Comparison of ENCODE assay signal across 16 cellular contexts in genomic region chr2:28802975-28803429, GRCh38. TPM values are rescaled to one million over a fixed set of nuclear protein-coding genes. Genes with fewer than 3 reads are reported as not detected.
A peak's percentile ranks its signal among the peaks of the same experiment; 100 is the strongest.
DNase-seq lines count a peak whose midpoint lies in the region; ATAC-seq, FAIRE-seq and TF ChIP-seq lines count a peak whose summit lies in the region.
"Had no signal": no experiment of that assay in that cellular context is flagged by ENCODE, and none has a peak within 500 bp of the region (broad histone marks: within the 10 kb centered on the region; RNA-seq: fewer than 3 reads in every experiment).

No MANE protein-coding gene starts in this region.

- no peaks in the 10 kb centered on the region for H4K20me1 ChIP-seq in K562 (replicated peaks; ENCODE audit: control insufficient read depth, insufficient read depth, low read length)

- no peak for ATAC-seq in K562
- ATAC-seq in GM18867 (IDR thresholded peaks at IDR 0.05; ENCODE audit: unreplicated experiment): no peak
- ATAC-seq: effector memory CD8-positive, alpha-beta T cell had no signal

- no peak for TF ChIP-seq RAD21 in K562 (CRISPR knock-in tag; conservative IDR thresholded peaks at IDR 0.05 in 1 of 2, IDR thresholded peaks at IDR 0.05 in 1 of 2)

- FAIRE-seq in K562 (lab: Jason Lieb, UNC): no peak

- H3K36me3 ChIP-seq in A673 (ENCODE audit: insufficient read depth, low read length, poor library complexity, severe bottlenecking) (peaks cover 35% of the 10 kb centered on the region), K562 (ENCODE audit: control insufficient read depth, insufficient read depth, low read length) (peaks cover 42% of the 10 kb centered on the region)
- H3K36me3 ChIP-seq: ovary had no signal

- CTCF ChIA-PET in A673 (lab: Charles Lee) (no interaction called here), K562 (lab: Yijun Ruan, JAX; ENCODE audit: low intra/inter-chr PET ratio) (no interaction called here)

- H3K4me3 ChIP-seq in A673 (ENCODE audit: low read depth, low read length, poor library complexity, severe bottlenecking): no peak overlapping the region
- no peak overlapping the region for H3K4me3 ChIP-seq in K562
- H3K4me3 ChIP-seq: ovary had no signal

- in situ Hi-C loops in K562 (cut with MboI): no loop called here

- H3K79me2 ChIP-seq in K562 (ENCODE audit: control insufficient read depth, insufficient read depth, low read length): no peaks in the 10 kb centered on the region

- H3K9ac ChIP-seq in K562 (ENCODE audit: insufficient read depth in 1 of 2, low read depth in 2 of 2, low read length in 2 of 2): no peak overlapping the region

- H3K4me2 ChIP-seq in K562 (ENCODE audit: insufficient read depth, low read length): no peak overlapping the region

- POLR2A ChIA-PET in A673 (lab: Charles Lee; ENCODE audit: low non-redundant PET) (no interaction called here), K562 (lab: Yijun Ruan, JAX) (interaction anchor here (1.1 to 1.7 kb wide), 2 partner anchors 9 to 52 kb away, joined by 4 to 8 read pairs; no protein-coding TSS in a partner anchor)

- BruUV-seq in A673 (replicated peaks; lab: Mats Ljungman, UMichigan) (no TSS peak), K562 (replicated peaks; lab: Mats Ljungman, UMichigan) (no TSS peak)

- intact Hi-C loops in A673 (cut with micrococcal nuclease; ENCODE audit: unreplicated experiment): no loop called here
- intact Hi-C loops in K562 (cut with micrococcal nuclease): no loop called here

- no peak overlapping the region for H2AFZ ChIP-seq in K562 (ENCODE audit: low read depth, low read length)

- H3K4me1 ChIP-seq in A673 (ENCODE audit: insufficient read depth, low read length, poor library complexity, severe bottlenecking) (peaks cover 12% of the 10 kb centered on the region), K562 (replicated peaks in 1 of 2; ENCODE audit: control insufficient read depth in 2 of 2, insufficient read depth in 2 of 2, low read length in 2 of 2) (no peaks in the 10 kb centered on the region)

- no peak for DNase-seq in A673 (ENCODE audit: low spot score)
- peak; percentile 18 for DNase-seq in ELF-1 (ENCODE audit: low read depth, low spot score)
- DNase-seq in K562 (ENCODE audit: extremely low read depth in 1 of 4, low spot score in 3 of 4): no peak
- DNase-seq in lung microvascular endothelial cell (ENCODE audit: low read depth in 2 of 2): peak; percentile 14 to 24
- no peak for DNase-seq in central memory CD4-positive, alpha-beta T cell
- no peak for DNase-seq in NCI-H1092 (lab: John Stamatoyannopoulos, UW)
- no peak for DNase-seq in NCI-H128 (lab: John Stamatoyannopoulos, UW; ENCODE audit: unreplicated experiment)
- DNase-seq: CD4-positive, CD25-positive, alpha-beta regulatory T cell; effector memory CD8-positive, alpha-beta T cell; NCI-H1092 treated with DMSO at 0.1 percent for 48 hours; NCI-H510A; stimulated activated CD4-positive, alpha-beta T cell treated with anti-CD3 and anti-CD28 coated beads, Interleukin-1b, Interleukin-23, amount 100 ng/mL, for 48 hours; T1000 had no signal

- TF ChIP-seq CTCF in A673 (conservative IDR thresholded peaks at IDR 0.05; ENCODE audit: low read depth, low read length): no peak
- TF ChIP-seq CTCF in K562 (IDR thresholded peaks at IDR 0.05 in 2 of 3, conservative IDR thresholded peaks at IDR 0.05 in 1 of 3; ENCODE audit: insufficient read depth in 2 of 3, low read depth in 1 of 3, low read length in 3 of 3): no peak

- 76% methylated on average over 4 of the region's 4 CpGs for WGBS in K562 (ENCODE audit: insufficient coverage, low coverage, missing lambda C conversion rate)

- peak overlapping the region; percentile 32 for H3K27ac ChIP-seq in A673 (ENCODE audit: low read depth, low read length, poor library complexity, severe bottlenecking)
- no peak overlapping the region for H3K27ac ChIP-seq in K562 (ENCODE audit: extremely low read depth, low read depth, low read length)
- H3K27ac ChIP-seq: ovary had no signal

- TF ChIP-seq EP300 in K562 (IDR thresholded peaks at IDR 0.05; ENCODE audit: low read length): no peak

- no peaks in the 10 kb centered on the region for H3K9me3 ChIP-seq in A673 (ENCODE audit: low read depth, low read length, poor library complexity, severe bottlenecking)
- no peaks in the 10 kb centered on the region for H3K9me3 ChIP-seq in K562 (replicated peaks; ENCODE audit: control insufficient read depth, insufficient read depth, low read depth, low read length)
- H3K9me3 ChIP-seq: ovary had no signal

- H3K9me1 ChIP-seq in K562 (ENCODE audit: control insufficient read depth, insufficient read depth, low read length): no peaks in the 10 kb centered on the region

- no peak for TF ChIP-seq POLR2A in K562 (conservative IDR thresholded peaks at IDR 0.05)

- H3K27me3 ChIP-seq in A673 (replicated peaks; ENCODE audit: insufficient read depth, low read depth, low read length, poor library complexity): no peaks in the 10 kb centered on the region
- no peaks in the 10 kb centered on the region for H3K27me3 ChIP-seq in K562 (ENCODE audit: control insufficient read depth in 2 of 2, insufficient read depth in 2 of 2, low read length in 2 of 2)
- H3K27me3 ChIP-seq: ovary had no signal

TF ChIP-seq in K562, 482 proteins besides CTCF, POLR2A, EP300 and RAD21 (continues in another document):
- TF ChIP-seq SLC30A9 (CRISPR knock-in tag; IDR thresholded peaks at IDR 0.05) (no peak), MAFG (tag; conservative IDR thresholded peaks at IDR 0.05) (peak; percentile 91), RBM25 (IDR thresholded peaks at IDR 0.05; ENCODE audit: low read depth, low read length, severe bottlenecking) (no peak), SIRT6 (IDR thresholded peaks at IDR 0.05; ENCODE audit: low read depth, low read length) (no peak)

RNA-seq across cellular contexts. Expression of gene SPDYA, which starts 7.6 kb away (rescaled TPM):
- 1.0 and 1.2 TPM in 2 replicates for total RNA-seq in A673 (2021)
- total RNA-seq in K562 (2011; cell fraction: chromatin; rRNA removed; ENCODE audit: low replicate concordance): 0.74 and 4.7 TPM in 2 replicates
- total RNA-seq in K562 (2011; cell fraction: nucleolus; rRNA removed): not detected in 2 replicates
- total RNA-seq in K562 (2011; cell fraction: nucleoplasm; rRNA removed): 1.2 and 1.7 TPM in 2 replicates
- total RNA-seq in K562 (2014; rRNA removed): 0.05 and 0.37 TPM in 2 replicates
- total RNA-seq in K562 (2014; rRNA removed; fragmentation: Illumina TruSeq; extraction: Trizol): 0.22 and 0.44 TPM in 2 replicates
- 0.41 and 0.43 TPM in 2 replicates for total RNA-seq in K562 (2015; rRNA removed; fragmentation: Illumina TruSeq; extraction: Trizol)
- total RNA-seq in K562 (2021): 0.16 and 0.27 TPM in 2 replicates
- 0.07 and 0.09 TPM in 2 replicates for polyA plus RNA-seq in K562 (2011; rRNA removed)
- polyA plus RNA-seq in K562 (2011; cell fraction: cytosol; rRNA removed): not detected in 2 replicates
- 0.18 TPM in 1 of 2 replicates, not detected in the other for polyA plus RNA-seq in K562 (2011; cell fraction: nucleus; rRNA removed)
- 0.26 and 0.32 TPM in 2 replicates for polyA plus RNA-seq in K562 (2012)
- polyA plus RNA-seq in K562 (2014; fragmentation: Illumina TruSeq; extraction: Trizol): 0.10 TPM in 1 of 2 replicates, not detected in the other
- polyA plus RNA-seq in K562 (2014; fragmentation: Nextera tagmentation; extraction: Ambion mirVana): 1 to 10 TPM in 1 of 2 experiments, under 1 TPM in 1; 0.62 to 1.6 TPM
- polyA plus RNA-seq in K562 (2014; rRNA removed): 0.17 TPM in 1 of 2 replicates, not detected in the other
- 0.74 and 1.0 TPM in 2 replicates for polyA minus RNA-seq in K562 (2011; rRNA and poly(A)+ RNA removed)
- polyA minus RNA-seq in K562 (2011; cell fraction: cytosol; rRNA and poly(A)+ RNA removed): not detected in 2 replicates
- polyA minus RNA-seq in K562 (2011; cell fraction: nucleus; rRNA and poly(A)+ RNA removed): 0.54 and 1.00 TPM in 2 replicates
- 0.20 and 0.22 TPM in 2 replicates for total RNA-seq in lung microvascular endothelial cell
- polyA plus RNA-seq: adipose tissue had no signal

RNA-seq across cellular contexts. Expression of gene PPP1CB, which starts 51.4 kb away (rescaled TPM):
- total RNA-seq in A673 (2021) (167 and 181 TPM in 2 replicates), K562 (2014; rRNA removed) (31.6 and 40.6 TPM in 2 replicates), K562 (2014; rRNA removed; fragmentation: Illumina TruSeq; extraction: Trizol) (77.4 and 95.2 TPM in 2 replicates), K562 (2015; rRNA removed; fragmentation: Illumina TruSeq; extraction: Trizol) (55.3 and 67.5 TPM in 2 replicates), K562 (2021) (113 and 118 TPM in 2 replicates), lung microvascular endothelial cell (81.7 and 87.7 TPM in 2 replicates)
- 15.2 and 51.7 TPM in 2 replicates for total RNA-seq in K562 (2011; cell fraction: chromatin; rRNA removed; ENCODE audit: low replicate concordance)
- total RNA-seq in K562 (2011; cell fraction: nucleolus; rRNA removed): 10.0 and 11.2 TPM in 2 replicates
- total RNA-seq in K562 (2011; cell fraction: nucleoplasm; rRNA removed): 20.1 and 31.0 TPM in 2 replicates
- polyA plus RNA-seq in K562 (2011; rRNA removed) (42.1 and 58.9 TPM in 2 replicates), K562 (2014; fragmentation: Illumina TruSeq; extraction: Trizol) (41.5 and 49.0 TPM in 2 replicates), K562 (2014; fragmentation: Nextera tagmentation; extraction: Ambion mirVana) (100 to 1,000 TPM in 1 of 2 experiments, 10 to 100 TPM in 1; 55.7 to 112 TPM), K562 (2014; rRNA removed) (25.6 and 27.0 TPM in 2 replicates)
- 10.3 and 23.6 TPM in 2 replicates for polyA plus RNA-seq in K562 (2011; cell fraction: cytosol; rRNA removed)
- polyA plus RNA-seq in K562 (2011; cell fraction: nucleus; rRNA removed): 7.4 and 13.1 TPM in 2 replicates
- 49.8 and 54.7 TPM in 2 replicates for polyA plus RNA-seq in K562 (2012)
- 134 and 142 TPM in 2 replicates for polyA minus RNA-seq in K562 (2011; rRNA and poly(A)+ RNA removed)
- 60.7 and 63.8 TPM in 2 replicates for polyA minus RNA-seq in K562 (2011; cell fraction: cytosol; rRNA and poly(A)+ RNA removed)
- 11.8 and 27.0 TPM in 2 replicates for polyA minus RNA-seq in K562 (2011; cell fraction: nucleus; rRNA and poly(A)+ RNA removed)

Comparison
In these comparisons a context has a peak if more than half of its experiments do, and no peak if none do; other contexts are left out.
1. DNase-seq: peak in ELF-1 (single experiment) and lung microvascular endothelial cell (2 of 2); none in A673 (single experiment), K562 (0 of 4), central memory CD4-positive, alpha-beta T cell (single experiment), NCI-H1092 (single experiment) and NCI-H128 (single experiment).